11 cellular contexts compared by ENCODE assay signal in the genomic region with DNA sequence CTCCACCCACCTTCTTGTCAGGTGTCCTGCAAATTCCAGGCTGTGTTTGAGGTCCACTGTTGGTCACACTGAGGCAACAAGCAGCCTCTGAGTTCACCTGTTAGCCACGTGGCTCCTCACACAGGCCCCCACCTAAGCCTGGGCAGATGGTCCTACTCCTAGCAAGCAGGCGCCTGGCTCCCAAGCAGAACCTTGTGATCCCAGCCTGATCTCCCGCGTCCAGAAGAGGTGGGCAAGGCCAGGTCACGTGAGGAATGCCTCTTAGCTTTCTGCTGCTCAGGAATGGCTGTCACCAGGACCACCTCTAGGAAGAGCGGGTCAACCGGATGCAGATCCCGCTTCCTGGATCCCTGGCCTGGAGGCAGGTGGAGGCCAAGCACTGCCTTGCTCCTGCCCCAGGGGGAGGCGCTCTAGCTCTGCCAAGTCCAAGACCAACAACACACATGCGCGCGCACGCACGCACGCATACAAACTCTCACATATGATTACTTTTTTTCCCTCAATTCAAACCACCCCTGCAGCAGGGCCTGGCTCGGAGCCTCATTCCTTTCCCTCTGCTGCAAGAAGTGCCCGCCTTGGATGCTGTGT. TPM values are rescaled to one million over a fixed set of nuclear protein-coding genes. Genes with fewer than 3 reads are reported as not detected.
DNase-seq lines count a peak whose midpoint lies in the region; ATAC-seq lines count a peak whose summit lies in the region.
"Had no signal": no experiment of that assay in that cellular context is flagged by ENCODE, and none has a peak within 500 bp of the region (broad histone marks: within the 10 kb centered on the region; RNA-seq: fewer than 3 reads in every experiment).

No MANE protein-coding gene starts in this region.

- H3K27ac Mint-ChIP-seq in activated naive CD4-positive, alpha-beta T cell treated with anti-CD3 and anti-CD28 coated beads, Interleukin-2, amount 10 ng/mL, durations not matched to agents 7 days and 5 days: peak overlapping the region; percentile 72
- H3K27ac Mint-ChIP-seq in activated naive CD4-positive, alpha-beta T cell treated with anti-CD3 and anti-CD28 coated beads, Interleukin-2, amount 50 U/mL, for 72 hours: no peak overlapping the region

- peak overlapping the region; percentile 2 for H3K27ac ChIP-seq in thymus (ENCODE audit: low read depth)

- WGBS in thymus: 96% methylated on average over 17 of the region's 17 CpGs

- no peaks in the 10 kb centered on the region for H3K9me3 ChIP-seq in thymus (ENCODE audit: control insufficient read depth)

- DNase-seq in activated naive CD4-positive, alpha-beta T cell treated with anti-CD3 and anti-CD28 coated beads, Interleukin-2, amount 10 ng/mL, durations not matched to agents 7 days and 5 days: no peak
- no peak for DNase-seq in activated naive CD4-positive, alpha-beta T cell treated with anti-CD3 and anti-CD28 coated beads, Interleukin-2, amount 50 U/mL, for 72 hours (ENCODE audit: low spot score in 2 of 2)
- peak; percentile 15 for DNase-seq in NCI-H69 (lab: John Stamatoyannopoulos, UW)
- DNase-seq in fibroblast of gingiva (ENCODE audit: low read depth): peak; percentile 34
- no peak for DNase-seq in activated effector memory CD4-positive, alpha-beta T cell treated with anti-CD3 and anti-CD28 coated beads, Interleukin-2, amount 50 U/mL, for 16 hours
- no peak for DNase-seq in epidermal melanocyte (ENCODE audit: insufficient read length, low spot score)
- DNase-seq in COLO829 (ENCODE audit: low spot score): no peak
- DNase-seq: activated naive CD4-positive, alpha-beta T cell treated with anti-CD3 and anti-CD28 coated beads, Interleukin-2, amount 50 U/mL, for 16 hours; NCI-H1048 had no signal

- H3K4me1 Mint-ChIP-seq in activated naive CD4-positive, alpha-beta T cell treated with anti-CD3 and anti-CD28 coated beads, Interleukin-2, amount 10 ng/mL, durations not matched to agents 7 days and 5 days: peaks cover 62% of the 10 kb centered on the region

- H3K4me1 ChIP-seq in thymus (ENCODE audit: control insufficient read depth, insufficient read depth, low read length): peaks cover 16% of the 10 kb centered on the region

- no peaks in the 10 kb centered on the region for H3K9me3 Mint-ChIP-seq in activated naive CD4-positive, alpha-beta T cell treated with anti-CD3 and anti-CD28 coated beads, Interleukin-2, amount 10 ng/mL, durations not matched to agents 7 days and 5 days
- no peaks in the 10 kb centered on the region for H3K9me3 Mint-ChIP-seq in activated naive CD4-positive, alpha-beta T cell treated with anti-CD3 and anti-CD28 coated beads, Interleukin-2, amount 50 U/mL, for 72 hours

- H3K4me3 Mint-ChIP-seq in activated naive CD4-positive, alpha-beta T cell treated with anti-CD3 and anti-CD28 coated beads, Interleukin-2, amount 10 ng/mL, durations not matched to agents 7 days and 5 days: no peak overlapping the region

- no peak for ATAC-seq in activated naive CD4-positive, alpha-beta T cell treated with anti-CD3 and anti-CD28 coated beads, Interleukin-2, amount 50 U/mL, for 72 hours
- ATAC-seq: activated CD4-positive, CD25-positive, alpha-beta regulatory T cell treated with anti-CD3 and anti-CD28 coated beads, Interleukin-2, amount 50 U/mL, for 24 hours had no signal

- H3K27me3 Mint-ChIP-seq in activated naive CD4-positive, alpha-beta T cell treated with anti-CD3 and anti-CD28 coated beads, Interleukin-2, amount 10 ng/mL, durations not matched to agents 7 days and 5 days: peaks cover under 1% of the 10 kb centered on the region

- no peak overlapping the region for H3K4me3 ChIP-seq in thymus (ENCODE audit: low read length)

- peaks cover 3% of the 10 kb centered on the region for H3K36me3 Mint-ChIP-seq in activated naive CD4-positive, alpha-beta T cell treated with anti-CD3 and anti-CD28 coated beads, Interleukin-2, amount 10 ng/mL, durations not matched to agents 7 days and 5 days
- no peaks in the 10 kb centered on the region for H3K36me3 Mint-ChIP-seq in activated naive CD4-positive, alpha-beta T cell treated with anti-CD3 and anti-CD28 coated beads, Interleukin-2, amount 50 U/mL, for 72 hours

- no peaks in the 10 kb centered on the region for H3K27me3 ChIP-seq in thymus (ENCODE audit: control insufficient read depth, insufficient read depth)

- CTCF ChIA-PET in activated naive CD4-positive, alpha-beta T cell treated with anti-CD3 and anti-CD28 coated beads, Interleukin-2, amount 10 ng/mL, durations not matched to agents 7 days and 5 days (lab: Charles Lee): interaction anchor here (1.1 to 18.5 kb wide), 5 partner anchors 8 to 175 kb away, joined by 4 to 273 read pairs (median 26); no protein-coding TSS in a partner anchor

- H3K36me3 ChIP-seq in thymus (ENCODE audit: control insufficient read depth, insufficient read depth): no peaks in the 10 kb centered on the region

RNA-seq across cellular contexts. Expression of a gene that starts 9.5 kb away (rescaled TPM):
- 1 to 10 TPM in 1 of 2 donors, under 1 TPM in 1; 0.27 to 2.7 TPM for total RNA-seq in activated naive CD4-positive, alpha-beta T cell treated with anti-CD3 and anti-CD28 coated beads, Interleukin-2, amount 50 U/mL, for 72 hours
- 7.8 TPM for polyA plus RNA-seq in thymus

RNA-seq across cellular contexts. Expression of a gene that starts 40.2 kb away (rescaled TPM):
- total RNA-seq in activated naive CD4-positive, alpha-beta T cell treated with anti-CD3 and anti-CD28 coated beads, Interleukin-2, amount 50 U/mL, for 72 hours: under 1 TPM; 0.39 to 0.66 TPM
- polyA plus RNA-seq in thymus: 1.1 TPM

Comparison
In these comparisons a context has a peak if more than half of its experiments do, and no peak if none do; other contexts are left out.
1. DNase-seq: peak in NCI-H69 (single experiment) and fibroblast of gingiva (single experiment); none in activated naive CD4-positive, alpha-beta T cell treated with anti-CD3 and anti-CD28 coated beads, Interleukin-2, amount 10 ng/mL, durations not matched to agents 7 days and 5 days (single experiment), activated naive CD4-positive, alpha-beta T cell treated with anti-CD3 and anti-CD28 coated beads, Interleukin-2, amount 50 U/mL, for 72 hours (0 of 2), activated effector memory CD4-positive, alpha-beta T cell treated with anti-CD3 and anti-CD28 coated beads, Interleukin-2, amount 50 U/mL, for 16 hours (single experiment), epidermal melanocyte (single experiment) and COLO829 (single experiment).